1 cellular context compared by ENCODE assay signal in the genomic region with DNA sequence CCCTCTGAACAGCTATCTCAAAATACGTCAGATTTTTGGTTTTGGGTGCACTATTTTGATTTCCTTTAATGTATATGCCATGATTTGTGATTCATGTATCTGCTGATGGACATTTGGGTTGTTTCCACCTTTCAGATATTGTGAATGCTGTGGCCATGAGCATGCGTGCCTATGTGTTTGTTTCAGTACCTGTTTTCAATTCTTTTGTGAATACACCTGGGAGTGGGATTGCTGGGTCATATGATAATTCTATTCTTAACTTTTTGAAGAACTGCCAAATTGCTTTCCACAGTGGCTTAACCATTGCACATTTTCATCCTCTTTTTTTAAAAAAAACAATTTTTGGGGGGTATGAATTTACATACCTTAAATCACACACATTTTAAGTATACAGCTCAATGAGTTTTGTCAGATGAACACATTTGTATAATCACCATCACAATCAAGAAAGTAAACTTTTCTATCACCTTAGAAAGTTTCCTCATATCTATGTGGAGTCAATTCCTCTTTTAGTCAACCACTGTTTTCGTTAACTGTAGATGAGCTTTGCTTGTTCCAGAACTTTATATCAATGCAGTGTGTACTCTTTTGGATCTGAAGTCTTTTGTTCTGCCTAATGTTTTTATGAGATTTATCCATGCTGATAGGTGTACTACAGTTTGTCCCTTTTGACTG.
TF ChIP-seq lines count a peak whose summit lies in the region.

No MANE protein-coding gene starts in this region.

TF ChIP-seq in GM12878, 131 proteins besides CTCF, POLR2A, EP300 and RAD21 (continued from another document and continues in another):
- TF ChIP-seq, protein P1, sequence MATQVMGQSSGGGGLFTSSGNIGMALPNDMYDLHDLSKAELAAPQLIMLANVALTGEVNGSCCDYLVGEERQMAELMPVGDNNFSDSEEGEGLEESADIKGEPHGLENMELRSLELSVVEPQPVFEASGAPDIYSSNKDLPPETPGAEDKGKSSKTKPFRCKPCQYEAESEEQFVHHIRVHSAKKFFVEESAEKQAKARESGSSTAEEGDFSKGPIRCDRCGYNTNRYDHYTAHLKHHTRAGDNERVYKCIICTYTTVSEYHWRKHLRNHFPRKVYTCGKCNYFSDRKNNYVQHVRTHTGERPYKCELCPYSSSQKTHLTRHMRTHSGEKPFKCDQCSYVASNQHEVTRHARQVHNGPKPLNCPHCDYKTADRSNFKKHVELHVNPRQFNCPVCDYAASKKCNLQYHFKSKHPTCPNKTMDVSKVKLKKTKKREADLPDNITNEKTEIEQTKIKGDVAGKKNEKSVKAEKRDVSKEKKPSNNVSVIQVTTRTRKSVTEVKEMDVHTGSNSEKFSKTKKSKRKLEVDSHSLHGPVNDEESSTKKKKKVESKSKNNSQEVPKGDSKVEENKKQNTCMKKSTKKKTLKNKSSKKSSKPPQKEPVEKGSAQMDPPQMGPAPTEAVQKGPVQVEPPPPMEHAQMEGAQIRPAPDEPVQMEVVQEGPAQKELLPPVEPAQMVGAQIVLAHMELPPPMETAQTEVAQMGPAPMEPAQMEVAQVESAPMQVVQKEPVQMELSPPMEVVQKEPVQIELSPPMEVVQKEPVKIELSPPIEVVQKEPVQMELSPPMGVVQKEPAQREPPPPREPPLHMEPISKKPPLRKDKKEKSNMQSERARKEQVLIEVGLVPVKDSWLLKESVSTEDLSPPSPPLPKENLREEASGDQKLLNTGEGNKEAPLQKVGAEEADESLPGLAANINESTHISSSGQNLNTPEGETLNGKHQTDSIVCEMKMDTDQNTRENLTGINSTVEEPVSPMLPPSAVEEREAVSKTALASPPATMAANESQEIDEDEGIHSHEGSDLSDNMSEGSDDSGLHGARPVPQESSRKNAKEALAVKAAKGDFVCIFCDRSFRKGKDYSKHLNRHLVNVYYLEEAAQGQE (IDR thresholded peaks at IDR 0.05; ENCODE audit: low read depth, low read length): no peak
- TF ChIP-seq, protein P2, sequence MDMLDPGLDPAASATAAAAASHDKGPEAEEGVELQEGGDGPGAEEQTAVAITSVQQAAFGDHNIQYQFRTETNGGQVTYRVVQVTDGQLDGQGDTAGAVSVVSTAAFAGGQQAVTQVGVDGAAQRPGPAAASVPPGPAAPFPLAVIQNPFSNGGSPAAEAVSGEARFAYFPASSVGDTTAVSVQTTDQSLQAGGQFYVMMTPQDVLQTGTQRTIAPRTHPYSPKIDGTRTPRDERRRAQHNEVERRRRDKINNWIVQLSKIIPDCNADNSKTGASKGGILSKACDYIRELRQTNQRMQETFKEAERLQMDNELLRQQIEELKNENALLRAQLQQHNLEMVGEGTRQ (IDR thresholded peaks at IDR 0.05; ENCODE audit: borderline replicate concordance, low read depth, low read length): no peak
- TF ChIP-seq TCF3 (IDR thresholded peaks at IDR 0.05; ENCODE audit: borderline replicate concordance, insufficient read depth, low read depth, low read length) (no peak), HCFC1 (IDR thresholded peaks at IDR 0.05; ENCODE audit: low read length) (no peak), MEF2B (IDR thresholded peaks at IDR 0.05; ENCODE audit: partially characterized antibody, poor library complexity, severe bottlenecking) (peak; percentile 86), CREB1 (IDR thresholded peaks at IDR 0.05; ENCODE audit: low read depth) (no peak), NFXL1 (IDR thresholded peaks at IDR 0.05; ENCODE audit: borderline replicate concordance) (no peak), RCOR1 (conservative IDR thresholded peaks at IDR 0.05; ENCODE audit: low read depth, low read length) (no peak), NFYA (IDR thresholded peaks at IDR 0.05; ENCODE audit: borderline replicate concordance, low read depth, low read length) (no peak), KLF5 (IDR thresholded peaks at IDR 0.05; ENCODE audit: partially characterized antibody) (no peak), NBN (IDR thresholded peaks at IDR 0.05) (0 out of 2 replicates have a peak, but pooled peaks have one; percentile 36), TARDBP (IDR thresholded peaks at IDR 0.05; ENCODE audit: borderline replicate concordance) (no peak), POLR2AphosphoS2 (IDR thresholded peaks at IDR 0.05; ENCODE audit: low read depth, low read length) (no peak), EGR1 (IDR thresholded peaks at IDR 0.05; ENCODE audit: borderline replicate concordance in 1 of 2, low read depth in 2 of 2, low read length in 2 of 2) (no peak), NR2C1 (IDR thresholded peaks at IDR 0.05) (no peak), ZNF384 (IDR thresholded peaks at IDR 0.05; ENCODE audit: borderline replicate concordance, low read depth, low read length) (peak; percentile 39; the same call in 1 of the 2 replicates), SMAD5 (IDR thresholded peaks at IDR 0.05; ENCODE audit: low read depth) (no peak), YY1 (IDR thresholded peaks at IDR 0.05; ENCODE audit: low read depth, low read length) (no peak), ATF7 (IDR thresholded peaks at IDR 0.05; ENCODE audit: low read depth) (peak; percentile 41; the same call in 1 of the 2 replicates), MXI1 (IDR thresholded peaks at IDR 0.05; ENCODE audit: low read depth, low read length) (peak; percentile 21; the same call in 1 of the 2 replicates), STAT3 (IDR thresholded peaks at IDR 0.05; ENCODE audit: low read depth, low read length) (no peak), MEF2A (IDR thresholded peaks at IDR 0.05; ENCODE audit: insufficient read depth, low read depth, low read length) (peak; percentile 90), TCF12 (IDR thresholded peaks at IDR 0.05; ENCODE audit: low read depth, low read length) (0 out of 2 replicates have a peak, but pooled peaks have one; percentile 37), FOS (IDR thresholded peaks at IDR 0.05; ENCODE audit: borderline replicate concordance, extremely low read depth, insufficient read length) (no peak), MTA2 (IDR thresholded peaks at IDR 0.05; ENCODE audit: low read depth) (peak; percentile 86), STAT1 (conservative IDR thresholded peaks at IDR 0.05) (no peak), TBL1XR1 (IDR thresholded peaks at IDR 0.05; ENCODE audit: low read depth, low read length) (peak; percentile 72), YBX1 (IDR thresholded peaks at IDR 0.05) (no peak), WRNIP1 (IDR thresholded peaks at IDR 0.05; ENCODE audit: borderline replicate concordance, low read depth, low read length) (no peak), IRF4 (IDR thresholded peaks at IDR 0.05; ENCODE audit: low read depth, low read length) (peak; percentile 86), CBFB (IDR thresholded peaks at IDR 0.05; ENCODE audit: low read depth) (no peak), SUPT20H (IDR thresholded peaks at IDR 0.05; ENCODE audit: borderline replicate concordance, control insufficient read depth, low read depth, low read length) (no peak), CHD4 (IDR thresholded peaks at IDR 0.05) (no peak), SIN3A (IDR thresholded peaks at IDR 0.05; ENCODE audit: low read depth, low read length) (no peak), ZSCAN29 (IDR thresholded peaks at IDR 0.05) (no peak), CHD2 (IDR thresholded peaks at IDR 0.05; ENCODE audit: borderline replicate concordance, low read depth, low read length) (0 out of 2 replicates have a peak, but pooled peaks have one; percentile 51), TCF7 (IDR thresholded peaks at IDR 0.05; ENCODE audit: borderline replicate concordance) (no peak), RAD51 (IDR thresholded peaks at IDR 0.05) (peak; percentile 60; the same call in 1 of the 2 replicates), ZNF217 (IDR thresholded peaks at IDR 0.05) (no peak; the same call in 1 of the 2 replicates), ZNF24 (IDR thresholded peaks at IDR 0.05) (0 out of 2 replicates have a peak, but pooled peaks have one; percentile 6), DPF2 (IDR thresholded peaks at IDR 0.05) (peak; percentile 62; the same call in 1 of the 2 replicates), POLR2AphosphoS5 (IDR thresholded peaks at IDR 0.05; ENCODE audit: low read length) (no peak), ZNF207 (IDR thresholded peaks at IDR 0.05; ENCODE audit: borderline replicate concordance) (no peak), PAX5 (IDR thresholded peaks at IDR 0.05; ENCODE audit: borderline replicate concordance, low read depth, low read length) (peak; percentile 83)
- TF ChIP-seq, protein P3, sequence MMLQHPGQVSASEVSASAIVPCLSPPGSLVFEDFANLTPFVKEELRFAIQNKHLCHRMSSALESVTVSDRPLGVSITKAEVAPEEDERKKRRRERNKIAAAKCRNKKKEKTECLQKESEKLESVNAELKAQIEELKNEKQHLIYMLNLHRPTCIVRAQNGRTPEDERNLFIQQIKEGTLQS (IDR thresholded peaks at IDR 0.05; ENCODE audit: borderline replicate concordance, extremely low read depth, low read depth, low read length): no peak
- TF ChIP-seq, protein P4, sequence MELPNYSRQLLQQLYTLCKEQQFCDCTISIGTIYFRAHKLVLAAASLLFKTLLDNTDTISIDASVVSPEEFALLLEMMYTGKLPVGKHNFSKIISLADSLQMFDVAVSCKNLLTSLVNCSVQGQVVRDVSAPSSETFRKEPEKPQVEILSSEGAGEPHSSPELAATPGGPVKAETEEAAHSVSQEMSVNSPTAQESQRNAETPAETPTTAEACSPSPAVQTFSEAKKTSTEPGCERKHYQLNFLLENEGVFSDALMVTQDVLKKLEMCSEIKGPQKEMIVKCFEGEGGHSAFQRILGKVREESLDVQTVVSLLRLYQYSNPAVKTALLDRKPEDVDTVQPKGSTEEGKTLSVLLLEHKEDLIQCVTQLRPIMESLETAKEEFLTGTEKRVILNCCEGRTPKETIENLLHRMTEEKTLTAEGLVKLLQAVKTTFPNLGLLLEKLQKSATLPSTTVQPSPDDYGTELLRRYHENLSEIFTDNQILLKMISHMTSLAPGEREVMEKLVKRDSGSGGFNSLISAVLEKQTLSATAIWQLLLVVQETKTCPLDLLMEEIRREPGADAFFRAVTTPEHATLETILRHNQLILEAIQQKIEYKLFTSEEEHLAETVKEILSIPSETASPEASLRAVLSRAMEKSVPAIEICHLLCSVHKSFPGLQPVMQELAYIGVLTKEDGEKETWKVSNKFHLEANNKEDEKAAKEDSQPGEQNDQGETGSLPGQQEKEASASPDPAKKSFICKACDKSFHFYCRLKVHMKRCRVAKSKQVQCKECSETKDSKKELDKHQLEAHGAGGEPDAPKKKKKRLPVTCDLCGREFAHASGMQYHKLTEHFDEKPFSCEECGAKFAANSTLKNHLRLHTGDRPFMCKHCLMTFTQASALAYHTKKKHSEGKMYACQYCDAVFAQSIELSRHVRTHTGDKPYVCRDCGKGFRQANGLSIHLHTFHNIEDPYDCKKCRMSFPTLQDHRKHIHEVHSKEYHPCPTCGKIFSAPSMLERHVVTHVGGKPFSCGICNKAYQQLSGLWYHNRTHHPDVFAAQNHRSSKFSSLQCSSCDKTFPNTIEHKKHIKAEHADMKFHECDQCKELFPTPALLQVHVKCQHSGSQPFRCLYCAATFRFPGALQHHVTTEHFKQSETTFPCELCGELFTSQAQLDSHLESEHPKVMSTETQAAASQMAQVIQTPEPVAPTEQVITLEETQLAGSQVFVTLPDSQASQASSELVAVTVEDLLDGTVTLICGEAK (IDR thresholded peaks at IDR 0.05; ENCODE audit: borderline replicate concordance): no peak
- TF ChIP-seq, protein P5, sequence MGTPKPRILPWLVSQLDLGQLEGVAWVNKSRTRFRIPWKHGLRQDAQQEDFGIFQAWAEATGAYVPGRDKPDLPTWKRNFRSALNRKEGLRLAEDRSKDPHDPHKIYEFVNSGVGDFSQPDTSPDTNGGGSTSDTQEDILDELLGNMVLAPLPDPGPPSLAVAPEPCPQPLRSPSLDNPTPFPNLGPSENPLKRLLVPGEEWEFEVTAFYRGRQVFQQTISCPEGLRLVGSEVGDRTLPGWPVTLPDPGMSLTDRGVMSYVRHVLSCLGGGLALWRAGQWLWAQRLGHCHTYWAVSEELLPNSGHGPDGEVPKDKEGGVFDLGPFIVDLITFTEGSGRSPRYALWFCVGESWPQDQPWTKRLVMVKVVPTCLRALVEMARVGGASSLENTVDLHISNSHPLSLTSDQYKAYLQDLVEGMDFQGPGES (IDR thresholded peaks at IDR 0.05): no peak
- TF ChIP-seq, protein P6, sequence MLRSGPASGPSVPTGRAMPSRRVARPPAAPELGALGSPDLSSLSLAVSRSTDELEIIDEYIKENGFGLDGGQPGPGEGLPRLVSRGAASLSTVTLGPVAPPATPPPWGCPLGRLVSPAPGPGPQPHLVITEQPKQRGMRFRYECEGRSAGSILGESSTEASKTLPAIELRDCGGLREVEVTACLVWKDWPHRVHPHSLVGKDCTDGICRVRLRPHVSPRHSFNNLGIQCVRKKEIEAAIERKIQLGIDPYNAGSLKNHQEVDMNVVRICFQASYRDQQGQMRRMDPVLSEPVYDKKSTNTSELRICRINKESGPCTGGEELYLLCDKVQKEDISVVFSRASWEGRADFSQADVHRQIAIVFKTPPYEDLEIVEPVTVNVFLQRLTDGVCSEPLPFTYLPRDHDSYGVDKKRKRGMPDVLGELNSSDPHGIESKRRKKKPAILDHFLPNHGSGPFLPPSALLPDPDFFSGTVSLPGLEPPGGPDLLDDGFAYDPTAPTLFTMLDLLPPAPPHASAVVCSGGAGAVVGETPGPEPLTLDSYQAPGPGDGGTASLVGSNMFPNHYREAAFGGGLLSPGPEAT (IDR thresholded peaks at IDR 0.05; ENCODE audit: low read depth): peak; percentile 80
- TF ChIP-seq, protein P7, sequence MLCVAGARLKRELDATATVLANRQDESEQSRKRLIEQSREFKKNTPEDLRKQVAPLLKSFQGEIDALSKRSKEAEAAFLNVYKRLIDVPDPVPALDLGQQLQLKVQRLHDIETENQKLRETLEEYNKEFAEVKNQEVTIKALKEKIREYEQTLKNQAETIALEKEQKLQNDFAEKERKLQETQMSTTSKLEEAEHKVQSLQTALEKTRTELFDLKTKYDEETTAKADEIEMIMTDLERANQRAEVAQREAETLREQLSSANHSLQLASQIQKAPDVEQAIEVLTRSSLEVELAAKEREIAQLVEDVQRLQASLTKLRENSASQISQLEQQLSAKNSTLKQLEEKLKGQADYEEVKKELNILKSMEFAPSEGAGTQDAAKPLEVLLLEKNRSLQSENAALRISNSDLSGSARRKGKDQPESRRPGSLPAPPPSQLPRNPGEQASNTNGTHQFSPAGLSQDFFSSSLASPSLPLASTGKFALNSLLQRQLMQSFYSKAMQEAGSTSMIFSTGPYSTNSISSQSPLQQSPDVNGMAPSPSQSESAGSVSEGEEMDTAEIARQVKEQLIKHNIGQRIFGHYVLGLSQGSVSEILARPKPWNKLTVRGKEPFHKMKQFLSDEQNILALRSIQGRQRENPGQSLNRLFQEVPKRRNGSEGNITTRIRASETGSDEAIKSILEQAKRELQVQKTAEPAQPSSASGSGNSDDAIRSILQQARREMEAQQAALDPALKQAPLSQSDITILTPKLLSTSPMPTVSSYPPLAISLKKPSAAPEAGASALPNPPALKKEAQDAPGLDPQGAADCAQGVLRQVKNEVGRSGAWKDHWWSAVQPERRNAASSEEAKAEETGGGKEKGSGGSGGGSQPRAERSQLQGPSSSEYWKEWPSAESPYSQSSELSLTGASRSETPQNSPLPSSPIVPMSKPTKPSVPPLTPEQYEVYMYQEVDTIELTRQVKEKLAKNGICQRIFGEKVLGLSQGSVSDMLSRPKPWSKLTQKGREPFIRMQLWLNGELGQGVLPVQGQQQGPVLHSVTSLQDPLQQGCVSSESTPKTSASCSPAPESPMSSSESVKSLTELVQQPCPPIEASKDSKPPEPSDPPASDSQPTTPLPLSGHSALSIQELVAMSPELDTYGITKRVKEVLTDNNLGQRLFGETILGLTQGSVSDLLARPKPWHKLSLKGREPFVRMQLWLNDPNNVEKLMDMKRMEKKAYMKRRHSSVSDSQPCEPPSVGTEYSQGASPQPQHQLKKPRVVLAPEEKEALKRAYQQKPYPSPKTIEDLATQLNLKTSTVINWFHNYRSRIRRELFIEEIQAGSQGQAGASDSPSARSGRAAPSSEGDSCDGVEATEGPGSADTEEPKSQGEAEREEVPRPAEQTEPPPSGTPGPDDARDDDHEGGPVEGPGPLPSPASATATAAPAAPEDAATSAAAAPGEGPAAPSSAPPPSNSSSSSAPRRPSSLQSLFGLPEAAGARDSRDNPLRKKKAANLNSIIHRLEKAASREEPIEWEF (IDR thresholded peaks at IDR 0.05; ENCODE audit: insufficient replicate concordance, low read depth, low read length): no peak
